In genomic region chr5:141216035-141216434, GRCh38 we compare ENCODE assay signal across 1 cellular context. TPM values are rescaled to one million over a fixed set of nuclear protein-coding genes. Genes with fewer than 3 reads are reported as not detected.
"Had no signal": no experiment of that assay in that cellular context is flagged by ENCODE, and none has a peak within 500 bp of the region (broad histone marks: within the 10 kb centered on the region; RNA-seq: fewer than 3 reads in every experiment).

No MANE protein-coding gene starts in this region.

RNA-seq across cellular contexts. Expression of gene PCDHB12, which starts 7.5 kb away (rescaled TPM):
- total RNA-seq: H7 had no signal
